16 cellular contexts compared by ENCODE assay signal in the genomic region with DNA sequence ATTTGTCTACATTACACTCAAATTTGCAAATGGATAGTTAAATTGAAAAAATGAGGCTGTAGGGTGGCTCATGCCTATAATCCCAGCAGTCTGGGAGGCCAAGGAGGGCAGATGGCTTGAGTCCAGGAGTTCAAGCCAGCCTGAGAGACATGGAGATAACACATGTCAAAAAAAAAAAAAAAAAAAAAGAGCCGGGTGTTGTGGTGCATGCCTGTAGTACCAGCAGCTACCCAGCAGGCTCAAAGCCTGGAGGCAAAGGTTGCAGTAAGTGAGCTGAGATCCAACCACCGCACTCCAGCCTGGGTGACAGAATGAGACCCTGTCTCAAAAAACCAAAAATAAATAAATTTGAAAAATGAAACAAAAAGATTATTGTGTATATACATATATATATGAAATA.
DNase-seq lines count a peak whose midpoint lies in the region; ATAC-seq and TF ChIP-seq lines count a peak whose summit lies in the region.
"Had no signal": no experiment of that assay in that cellular context is flagged by ENCODE, and none has a peak within 500 bp of the region (broad histone marks: within the 10 kb centered on the region; RNA-seq: fewer than 3 reads in every experiment).

No MANE protein-coding gene starts in this region.

- H3K4me3 ChIP-seq in H7 (ENCODE audit: insufficient read depth, low read depth, low read length) = no peak overlapping the region
- H3K4me3 ChIP-seq: BLaER1, gastrocnemius medialis had no signal

- H3K36me3 ChIP-seq in H7 (replicated peaks; ENCODE audit: control insufficient read depth, insufficient read depth, low read length) = no peaks in the 10 kb centered on the region
- H3K36me3 ChIP-seq: BLaER1, gastrocnemius medialis had no signal

- H3K27me3 ChIP-seq in H7 (ENCODE audit: control insufficient read depth, insufficient read depth, low read length) = no peaks in the 10 kb centered on the region
- H3K27me3 ChIP-seq: BLaER1, gastrocnemius medialis had no signal

- DNase-seq in ACHN (peak; percentile 32), H7 (peak; percentile 1), SK-MEL-5 (ENCODE audit: low read depth, low spot score) (peak; percentile 45), iPS DF 4.7 (ENCODE audit: extremely low read depth, low spot score) (peak; percentile 25), GM20000 (ENCODE audit: low spot score) (no peak), SIG-M5 (lab: John Stamatoyannopoulos, UW) (no peak), SIG-M5 treated with dmso at 0.1 percent for 504 hours (lab: John Stamatoyannopoulos, UW; ENCODE audit: unreplicated experiment) (no peak)
- DNase-seq: caudate nucleus, gastrocnemius medialis, midbrain, NCI-H1048, NCI-H510A, T-helper 17 cell had no signal

- no peak for TF ChIP-seq CTCF in GM20000 (IDR thresholded peaks at IDR 0.05; ENCODE audit: extremely low read depth, missing control alignments)

- ATAC-seq in GM21360 (IDR thresholded peaks at IDR 0.05; ENCODE audit: unreplicated experiment) = no peak
- ATAC-seq: gastrocnemius medialis, Panc1, T-helper 17 cell had no signal

- in situ Hi-C loops in ACHN (cut with HindIII; ENCODE audit: low pct_ligation_motif_present, low pct_unique_long_range_greater_than_20kb, low sequenced_read_pairs) (no loop called here), SK-MEL-5 (cut with HindIII; ENCODE audit: low pct_unique_long_range_greater_than_20kb, low sequenced_read_pairs) (no loop called here)

Comparison
In these comparisons a context has a peak if more than half of its experiments do, and no peak if none do; other contexts are left out.
1. DNase-seq: peak in ACHN (single experiment), H7 (single experiment), SK-MEL-5 (single experiment) and iPS DF 4.7 (single experiment); none in GM20000 (single experiment), SIG-M5 (single experiment) and SIG-M5 treated with dmso at 0.1 percent for 504 hours (single experiment).